Comparison of ENCODE assay signal across 26 cellular contexts in genomic region chr5:77309140-77309539, GRCh38.
"Had no signal": no experiment of that assay in that cellular context is flagged by ENCODE, and none has a peak within 500 bp of the region (broad histone marks: within the 10 kb centered on the region; RNA-seq: fewer than 3 reads in every experiment).

No MANE protein-coding gene starts in this region.

- ATAC-seq: stimulated activated effector memory CD8-positive, alpha-beta T cell treated with anti-CD3 and anti-CD28 coated beads, Interleukin-12 subunit alpha, Interleukin-12 subunit beta, amount 100 ng/mL, for 72 hours; stimulated activated memory B cell treated with anti-CD40 and anti-IgM and Interleukin-4, amounts not matched to agents 10 μg/mL and 1 μg/mL and 100 μg/mL, for 72 hours; stimulated activated naive B cell treated with anti-CD40 and anti-IgM and Interleukin-4, amounts not matched to agents 10 μg/mL and 1 μg/mL and 100 μg/mL, for 72 hours; stimulated activated naive CD8-positive, alpha-beta T cell treated with anti-CD3 and anti-CD28 coated beads, Interleukin-15, amount 100 ng/mL, for 72 hours; stimulated activated naive CD8-positive, alpha-beta T cell treated with anti-CD3 and anti-CD28 coated beads, Interleukin-15, Interleukin-2, amounts not matched to agents 100 U/mL and 50 U/mL, for 24 hours; upper lobe of right lung had no signal

- H3K36me3 ChIP-seq: stomach, suprapubic skin, thoracic aorta, tibial artery, tibial nerve, transverse colon, upper lobe of left lung, upper lobe of right lung, vagina had no signal

- H3K27ac ChIP-seq: suprapubic skin, testis, tibial artery, tibial nerve, upper lobe of left lung, upper lobe of right lung, vagina had no signal

- H3K4me1 ChIP-seq: suprapubic skin, testis, upper lobe of right lung had no signal

- H3K9me3 ChIP-seq: stomach, suprapubic skin, testis, thoracic aorta, tibial artery, tibial nerve, transverse colon, upper lobe of left lung, upper lobe of right lung, vagina had no signal

- H3K4me3 ChIP-seq: stomach, suprapubic skin, testis, thoracic aorta, tibial artery, tibial nerve, transverse colon, upper lobe of left lung, upper lobe of right lung, vagina had no signal

- DNase-seq: stimulated activated CD4-positive, alpha-beta T cell treated with anti-CD3 and anti-CD28 coated beads, Interleukin-2, amount 100 ng/mL, for 24 hours; stimulated activated CD4-positive, alpha-beta T cell treated with anti-CD3 and anti-CD28 coated beads, Interleukin-2, amount 100 ng/mL, for 48 hours; stimulated activated CD4-positive, alpha-beta T cell treated with anti-CD3 and anti-CD28 coated beads, Interleukin-4, amount 100 ng/mL, for 1 hour; stimulated activated CD4-positive, alpha-beta T cell treated with anti-CD3 and anti-CD28 coated beads, Interleukin-4, amount 100 ng/mL, for 24 hours; stimulated activated CD4-positive, alpha-beta T cell treated with anti-CD3 and anti-CD28 coated beads, Interleukin-4, amount 100 ng/mL, for 4 hours; stimulated activated CD8-positive, alpha-beta memory T cell treated with anti-CD3 and anti-CD28 coated beads, Interleukin-4, amount 100 ng/mL, for 48 hours; stimulated activated naive B cell treated with anti-CD40 and anti-IgM and Interleukin-4, amounts not matched to agents 10 μg/mL and 1 μg/mL and 100 μg/mL, for 72 hours; stimulated activated naive CD4-positive, alpha-beta T cell; stimulated activated naive CD4-positive, alpha-beta T cell treated with Interleukin-2 at 50 U/mL for 16 hours; stimulated activated naive CD8-positive, alpha-beta T cell treated with anti-CD3 and anti-CD28 coated beads, Interleukin-15, amount 100 ng/mL, for 72 hours; stimulated activated naive CD8-positive, alpha-beta T cell treated with anti-CD3 and anti-CD28 coated beads, Interleukin-15, Interleukin-2, amounts not matched to agents 100 U/mL and 50 U/mL, for 24 hours; stomach; substantia nigra; testis; tibial artery; transverse colon; trophoblast cell; upper lobe of left lung; upper lobe of right lung had no signal

- FAIRE-seq: urothelium cell line had no signal

- H3K27me3 ChIP-seq: stomach, suprapubic skin, testis, tibial artery, tibial nerve, transverse colon, upper lobe of left lung, upper lobe of right lung, vagina had no signal
